ENCODE assay signal across 26 cellular contexts in genomic region chr11:42170601-42171000, GRCh38.
"Had no signal": no experiment of that assay in that cellular context is flagged by ENCODE, and none has a peak within 500 bp of the region (broad histone marks: within the 10 kb centered on the region; RNA-seq: fewer than 3 reads in every experiment).

No MANE protein-coding gene starts in this region.

- H3K4me3 ChIP-seq: gastrocnemius medialis, left lung, pancreas, skin epidermis, thoracic aorta, tibial nerve, upper lobe of left lung had no signal

- FAIRE-seq: colon, islet of Langerhans, pancreas, urothelium cell line had no signal

- ATAC-seq: esophagus mucosa; gastrocnemius medialis; left cardiac atrium; left lung; natural killer cell; pancreas; sciatic nerve; stimulated activated naive B cell treated with anti-CD40 and anti-IgM and Interleukin-4, amounts not matched to agents 10 μg/mL and 1 μg/mL and 100 μg/mL, for 72 hours had no signal

- H3K36me3 Mint-ChIP-seq: memory B cell; stimulated activated naive B cell treated with anti-CD40 and anti-IgM and Interleukin-4, amounts not matched to agents 10 μg/mL and 1 μg/mL and 100 μg/mL, for 72 hours had no signal

- H3K9me3 ChIP-seq: gastrocnemius medialis, left lung, neutrophil, pancreas, thoracic aorta, tibial nerve, upper lobe of left lung had no signal

- H3K27ac Mint-ChIP-seq: endodermal cell; memory B cell; natural killer cell; stimulated activated naive B cell treated with anti-CD40 and anti-IgM and Interleukin-4, amounts not matched to agents 10 μg/mL and 1 μg/mL and 100 μg/mL, for 72 hours; stimulated activated naive CD8-positive, alpha-beta T cell treated with anti-CD3 and anti-CD28 coated beads, Interleukin-15, Interleukin-2, amounts not matched to agents 100 ng/mL and 50 ng/mL, for 24 hours had no signal

- H3K27me3 Mint-ChIP-seq: memory B cell; stimulated activated naive B cell treated with anti-CD40 and anti-IgM and Interleukin-4, amounts not matched to agents 10 μg/mL and 1 μg/mL and 100 μg/mL, for 72 hours; stimulated activated naive CD8-positive, alpha-beta T cell treated with anti-CD3 and anti-CD28 coated beads, Interleukin-15, Interleukin-2, amounts not matched to agents 100 ng/mL and 50 ng/mL, for 24 hours had no signal

- DNase-seq: central memory CD4-positive, alpha-beta T cell; effector CD8-positive, alpha-beta T cell; endodermal cell; gastrocnemius medialis; head of caudate nucleus; left cardiac atrium; left lung; natural killer cell; pancreas; stimulated activated CD4-positive, alpha-beta T cell treated with anti-CD3 and anti-CD28 coated beads, Interleukin-15, amount 100 ng/mL, for 24 hours; stimulated activated CD4-positive, alpha-beta T cell treated with anti-CD3 and anti-CD28 coated beads, Interleukin-2, amount 100 ng/mL, for 48 hours; stimulated activated naive B cell treated with anti-CD40 and anti-IgM and Interleukin-4, amounts not matched to agents 10 μg/mL and 1 μg/mL and 100 μg/mL, for 72 hours; upper lobe of left lung had no signal

- H3K36me3 ChIP-seq: gastrocnemius medialis, left lung, neutrophil, pancreas, thoracic aorta, tibial nerve, upper lobe of left lung had no signal

- H3K27me3 ChIP-seq: gastrocnemius medialis, left lung, neutrophil, pancreas, tibial nerve, upper lobe of left lung had no signal

- H3K9me3 Mint-ChIP-seq: endodermal cell, neural crest cell had no signal

- H3K27ac ChIP-seq: epithelial cell of prostate, gastrocnemius medialis, left lung, neutrophil, pancreas, skin epidermis, thoracic aorta, tibial nerve, upper lobe of left lung had no signal

- H3K4me1 ChIP-seq: gastrocnemius medialis, left lung, pancreas, tibial nerve, upper lobe of left lung had no signal

- H3K4me3 Mint-ChIP-seq: endodermal cell; memory B cell; natural killer cell; neural crest cell; stimulated activated naive B cell treated with anti-CD40 and anti-IgM and Interleukin-4, amounts not matched to agents 10 μg/mL and 1 μg/mL and 100 μg/mL, for 72 hours; stimulated activated naive CD8-positive, alpha-beta T cell treated with anti-CD3 and anti-CD28 coated beads, Interleukin-15, Interleukin-2, amounts not matched to agents 100 ng/mL and 50 ng/mL, for 24 hours had no signal

- H3K4me1 Mint-ChIP-seq: memory B cell; natural killer cell; neural crest cell; stimulated activated naive B cell treated with anti-CD40 and anti-IgM and Interleukin-4, amounts not matched to agents 10 μg/mL and 1 μg/mL and 100 μg/mL, for 72 hours had no signal
